In genomic region chr2:73359915-73360697, GRCh38 we compare ENCODE assay signal across 11 cellular contexts. TPM values are rescaled to one million over a fixed set of nuclear protein-coding genes. Genes with fewer than 3 reads are reported as not detected.
A peak's percentile ranks its signal among the peaks of the same experiment; 100 is the strongest.
DNase-seq lines count a peak whose midpoint lies in the region; ATAC-seq and TF ChIP-seq lines count a peak whose summit lies in the region.
"Had no signal": no experiment of that assay in that cellular context is flagged by ENCODE, and none has a peak within 500 bp of the region (broad histone marks: within the 10 kb centered on the region; RNA-seq: fewer than 3 reads in every experiment).

No MANE protein-coding gene starts in this region.

- H3K4me3 ChIP-seq in hepatocyte: no peak overlapping the region
- H3K4me3 ChIP-seq: psoas muscle had no signal

- no peak for ATAC-seq in GM21528 (IDR thresholded peaks at IDR 0.05; ENCODE audit: low FRiP score, unreplicated experiment)
- ATAC-seq: psoas muscle had no signal

- TF ChIP-seq CTCF in AG09319 (IDR thresholded peaks at IDR 0.05; ENCODE audit: low read depth, low read length) (peak; percentile 28), GM12872 (IDR thresholded peaks at IDR 0.05; ENCODE audit: insufficient read depth, low read depth, low read length) (peak; percentile 38; the same call in 2 of the 3 replicates), hepatocyte (IDR thresholded peaks at IDR 0.05; ENCODE audit: poor library complexity) (peak; percentile 51)

- H4K20me1 ChIP-seq in hepatocyte (ENCODE audit: insufficient read depth, poor library complexity, severe bottlenecking): no peaks in the 10 kb centered on the region

- WGBS in hepatocyte (ENCODE audit: low lambda C conversion rate, missing lambda C conversion rate): 27% methylated on average over 2 of the region's 2 CpGs

- H3K36me3 ChIP-seq in hepatocyte (replicated peaks; ENCODE audit: insufficient read depth, low read depth): no peaks in the 10 kb centered on the region

- H3K4me2 ChIP-seq in hepatocyte: no peak overlapping the region

- H3K4me1 ChIP-seq in hepatocyte (ENCODE audit: insufficient read depth): no peaks in the 10 kb centered on the region
- H3K4me1 ChIP-seq: psoas muscle had no signal

- no peaks in the 10 kb centered on the region for H3K9me2 ChIP-seq in hepatocyte (replicated peaks; ENCODE audit: insufficient read depth)

- H3K79me2 ChIP-seq in hepatocyte: no peaks in the 10 kb centered on the region

- H3K27me3 ChIP-seq in hepatocyte: no peaks in the 10 kb centered on the region

- no peak overlapping the region for H3K27ac ChIP-seq in hepatocyte
- H3K27ac ChIP-seq: psoas muscle had no signal

- no peak overlapping the region for H2AFZ ChIP-seq in hepatocyte

- no peaks in the 10 kb centered on the region for H3K9me3 ChIP-seq in hepatocyte (ENCODE audit: low read depth)
- H3K9me3 ChIP-seq: psoas muscle had no signal

- DNase-seq in AG09319 (ENCODE audit: extremely low read depth, low read depth) (no peak), SHP77 treated with DMSO at 0.1 percent for 48 hours (lab: John Stamatoyannopoulos, UW) (peak; percentile 48), hepatocyte (ENCODE audit: low spot score) (no peak), AML-193 (lab: John Stamatoyannopoulos, UW) (no peak), mucosa of gallbladder (ENCODE audit: low spot score) (no peak)
- DNase-seq in activated naive CD4-positive, alpha-beta T cell treated with anti-CD3 and anti-CD28 coated beads, Interleukin-2, amount 50 U/mL, for 16 hours: no peak
- DNase-seq: activated CD4-positive, alpha-beta T cell treated with anti-CD3 and anti-CD28 coated beads for 48 hours; psoas muscle; substantia nigra had no signal

RNA-seq across cellular contexts. Expression of gene ALMS1, which starts 25.5 kb away (rescaled TPM):
- 14.5 and 17.5 TPM in 2 replicates for total RNA-seq in hepatocyte
- 4.6 and 5.4 TPM in 2 replicates for polyA plus RNA-seq in hepatocyte
- total RNA-seq in mucosa of gallbladder: 21.5 TPM
